ENCODE assay signal across 8 cellular contexts in the genomic region with DNA sequence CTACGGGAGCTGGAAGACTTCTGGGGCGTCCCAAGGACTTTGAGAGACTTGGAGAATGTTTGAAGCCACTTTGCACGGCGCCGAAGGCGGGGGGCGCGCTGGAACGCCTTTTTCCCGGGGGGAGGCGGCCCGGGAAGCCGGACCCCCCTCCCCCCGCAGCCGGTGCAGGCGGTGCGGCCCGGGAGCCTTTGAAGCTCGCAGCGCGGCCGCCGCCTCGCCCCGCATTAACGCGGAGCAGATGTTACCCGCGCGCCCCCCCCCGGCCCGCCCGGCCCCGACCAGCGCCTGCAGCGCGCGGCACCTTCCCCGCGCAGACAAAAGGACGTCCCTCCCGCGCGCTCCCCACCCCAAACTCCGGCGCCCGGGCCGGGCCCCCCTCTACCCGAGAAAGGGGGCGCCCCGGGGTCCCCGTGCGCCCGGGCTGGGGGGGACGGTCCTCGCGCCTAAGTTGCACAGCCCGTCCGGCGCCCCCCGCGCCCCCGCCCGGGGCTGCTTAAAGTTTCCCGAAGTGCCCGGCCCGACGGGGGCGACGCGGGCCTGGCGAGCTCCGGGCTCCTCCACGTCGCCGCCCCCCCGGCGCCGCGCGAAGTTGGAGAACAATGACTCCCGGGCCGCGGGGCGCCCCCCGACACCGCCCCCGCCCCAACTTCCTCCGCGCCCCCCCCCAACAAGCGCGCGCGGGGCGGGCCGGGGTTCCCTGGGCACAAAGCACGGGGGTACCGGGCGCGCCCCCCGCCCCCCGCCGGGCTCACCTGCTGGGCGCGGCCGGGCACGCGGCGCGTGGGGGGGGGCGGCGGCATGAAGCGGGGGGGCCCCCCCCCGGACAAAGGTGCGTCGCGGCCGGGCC. TPM values are rescaled to one million over a fixed set of nuclear protein-coding genes. Genes with fewer than 3 reads are reported as not detected.
DNase-seq lines count a peak whose midpoint lies in the region; ATAC-seq and TF ChIP-seq lines count a peak whose summit lies in the region.

No MANE protein-coding gene starts in this region.

- TF ChIP-seq CTCF in BE2C (IDR thresholded peaks at IDR 0.05; ENCODE audit: low read depth, low read length) (no peak), VCaP (conservative IDR thresholded peaks at IDR 0.05) (no peak), coronary artery (IDR thresholded peaks at IDR 0.05) (no peak), lung (IDR thresholded peaks at IDR 0.05; ENCODE audit: control extremely low read depth, extremely low read depth) (no peak), GM13976 (IDR thresholded peaks at IDR 0.05; ENCODE audit: borderline replicate concordance, control extremely low read depth, extremely low read depth, insufficient read depth, missing control alignments) (no peak)

- H3K9me3 ChIP-seq in BE2C (no peaks in the 10 kb centered on the region), lung (ENCODE audit: control insufficient read depth in 2 of 2, insufficient read depth in 1 of 2, low read length in 1 of 2) (no peaks in the 10 kb centered on the region)

- no peaks in the 10 kb centered on the region for H3K9me3 Mint-ChIP-seq in stimulated activated naive CD8-positive, alpha-beta T cell treated with anti-CD3 and anti-CD28 coated beads, Interleukin-15, amount 100 ng/mL, for 72 hours

- peak; percentile 2 for ATAC-seq in HG02588 (IDR thresholded peaks at IDR 0.05; ENCODE audit: unreplicated experiment)
- ATAC-seq in lung (ENCODE audit: insufficient read depth, low FRiP score), result no peak
- ATAC-seq in stimulated activated naive CD8-positive, alpha-beta T cell treated with anti-CD3 and anti-CD28 coated beads, Interleukin-15, amount 100 ng/mL, for 72 hours, result peak; percentile 7

- in situ Hi-C loops in GM13976 (cut with MboI; ENCODE audit: low sequenced_read_pairs, unreplicated experiment), result no loop called here

- WGBS in lung, 2 donors, result 1 to 2% methylated on average over 42 to 118 of the region's 118 CpGs

- H3K27me3 ChIP-seq in BE2C (no peaks in the 10 kb centered on the region), lung (ENCODE audit: control insufficient read depth, insufficient read depth) (no peaks in the 10 kb centered on the region)

- H3K4me3 Mint-ChIP-seq in stimulated activated naive CD8-positive, alpha-beta T cell treated with anti-CD3 and anti-CD28 coated beads, Interleukin-15, amount 100 ng/mL, for 72 hours, result peak overlapping the region; percentile 94 to 97

- H3K4me3 ChIP-seq in BE2C (ENCODE audit: low read depth, low read length) (peak overlapping the region; percentile 72), coronary artery (peak overlapping the region; percentile 90), lung (peak overlapping the region; percentile 47)

- H3K4me1 Mint-ChIP-seq in stimulated activated naive CD8-positive, alpha-beta T cell treated with anti-CD3 and anti-CD28 coated beads, Interleukin-15, amount 100 ng/mL, for 72 hours, result peaks cover 44% of the 10 kb centered on the region

- H3K4me1 ChIP-seq in BE2C, result no peaks in the 10 kb centered on the region
- peaks cover 3% of the 10 kb centered on the region in 2 donors for H3K4me1 ChIP-seq in lung (ENCODE audit: control insufficient read depth in 2 of 2, insufficient read depth in 2 of 2, low read length in 2 of 2)

- DNase-seq in BE2C, result peak; percentile 49
- no peak for DNase-seq in coronary artery (ENCODE audit: low spot score)
- DNase-seq in lung (ENCODE audit: low spot score), result no peak
- DNase-seq in stimulated activated naive CD8-positive, alpha-beta T cell treated with anti-CD3 and anti-CD28 coated beads, Interleukin-15, amount 100 ng/mL, for 72 hours, result peak; percentile 52 to 63
- no peak for DNase-seq in SKM-1 treated with dmso at 0.1 percent for 144 hours (lab: John Stamatoyannopoulos, UW; ENCODE audit: unreplicated experiment)
- no peak for DNase-seq in GM13976 (ENCODE audit: low spot score)

- peaks cover 32% of the 10 kb centered on the region for H3K36me3 ChIP-seq in BE2C
- H3K36me3 ChIP-seq in lung (ENCODE audit: control insufficient read depth in 2 of 2, insufficient read depth in 2 of 2, low read length in 2 of 2), result peaks cover 0 to 15% of the 10 kb centered on the region in 2 donors

- H3K27me3 Mint-ChIP-seq in stimulated activated naive CD8-positive, alpha-beta T cell treated with anti-CD3 and anti-CD28 coated beads, Interleukin-15, amount 100 ng/mL, for 72 hours, result peaks cover 2% of the 10 kb centered on the region

- peak overlapping the region; percentile 96 to 98 for H3K27ac Mint-ChIP-seq in stimulated activated naive CD8-positive, alpha-beta T cell treated with anti-CD3 and anti-CD28 coated beads, Interleukin-15, amount 100 ng/mL, for 72 hours

- peak overlapping the region; percentile 96; the same call in 1 of the 2 replicates for H3K27ac ChIP-seq in VCaP
- H3K27ac ChIP-seq in coronary artery, result peak overlapping the region; percentile 57 to 99
- no peak overlapping the region for H3K27ac ChIP-seq in lung (ENCODE audit: low read depth in 1 of 2, low read length in 1 of 2)

RNA-seq across cellular contexts. Expression of gene TCF3, which starts 0.6 kb away (rescaled TPM):
- 120 TPM for polyA plus RNA-seq in BE2C (2012; ENCODE audit: insufficient read depth, insufficient read length, low read depth)
- 10 to 100 TPM; 50.2 to 58.1 TPM for total RNA-seq in lung
- polyA plus RNA-seq in lung, result 10 to 100 TPM; 36.9 to 40.1 TPM

RNA-seq across cellular contexts. Expression of gene UQCR11, which starts 46.5 kb away (rescaled TPM):
- 445 TPM for polyA plus RNA-seq in BE2C (2012; ENCODE audit: insufficient read depth, insufficient read length, low read depth)
- total RNA-seq in lung, result 100 to 1,000 TPM in 1 of 2 donors, 10 to 100 TPM in 1; 35.4 to 225 TPM
- polyA plus RNA-seq in lung, result 100 to 1,000 TPM; 122 to 131 TPM

RNA-seq across cellular contexts. Expression of gene MBD3, which starts 59.1 kb away (rescaled TPM):
- polyA plus RNA-seq in BE2C (2012; ENCODE audit: insufficient read depth, insufficient read length, low read depth), result 84.3 TPM
- 100 to 1,000 TPM in 1 of 2 donors, 10 to 100 TPM in 1; 48.1 to 102 TPM for total RNA-seq in lung
- polyA plus RNA-seq in lung, result 100 to 1,000 TPM in 1 of 2 donors, 10 to 100 TPM in 1; 74.8 to 129 TPM

Comparison
In these comparisons a context has a peak if more than half of its experiments do, and no peak if none do; other contexts are left out.
1. DNase-seq: peak in BE2C (single experiment) and stimulated activated naive CD8-positive, alpha-beta T cell treated with anti-CD3 and anti-CD28 coated beads, Interleukin-15, amount 100 ng/mL, for 72 hours (2 of 2); none in coronary artery (single experiment), lung (single experiment), SKM-1 treated with dmso at 0.1 percent for 144 hours (single experiment) and GM13976 (single experiment).
2. H3K27ac ChIP-seq: peak in VCaP (single experiment) and coronary artery (2 of 2); none in lung (0 of 2).
3. Peak in every context shown above with its lines, with median percentiles within 50 percentile points of each other: H3K4me3 ChIP-seq.